Comparison of ENCODE assay signal across 16 cellular contexts in genomic region chr7:1717903-1718676, GRCh38. TPM values are rescaled to one million over a fixed set of nuclear protein-coding genes. Genes with fewer than 3 reads are reported as not detected.
DNase-seq lines count a peak whose midpoint lies in the region; ATAC-seq, FAIRE-seq and TF ChIP-seq lines count a peak whose summit lies in the region.
"Had no signal": no experiment of that assay in that cellular context is flagged by ENCODE, and none has a peak within 500 bp of the region (broad histone marks: within the 10 kb centered on the region; RNA-seq: fewer than 3 reads in every experiment).

No MANE protein-coding gene starts in this region.

- peaks cover 0 to 3% (median 0%) of the 10 kb centered on the region in 11 donors for H3K9me3 ChIP-seq in heart right ventricle
- H3K9me3 ChIP-seq in CD8-positive, alpha-beta T cell (ENCODE audit: low read length) = no peaks in the 10 kb centered on the region
- H3K9me3 ChIP-seq: BLaER1 had no signal

- no peaks in the 10 kb centered on the region for H3K36me3 ChIP-seq in heart right ventricle
- no peaks in the 10 kb centered on the region for H3K36me3 ChIP-seq in CD8-positive, alpha-beta T cell (ENCODE audit: insufficient read depth, low read length)

- peak overlapping the region in 3 of 5 experiments; percentile 31 to 89 (median 67) for H3K27ac Mint-ChIP-seq in brain
- no peak overlapping the region for H3K27ac Mint-ChIP-seq in stimulated activated naive B cell treated with anti-CD40 and anti-IgM and Interleukin-4, amounts not matched to agents 10 μg/mL and 1 μg/mL and 100 μg/mL, for 72 hours
- H3K27ac Mint-ChIP-seq in CD8-positive, alpha-beta T cell = no peak overlapping the region

- POLR2A ChIA-PET in CD8-positive, alpha-beta T cell (lab: Charles Lee) = no interaction called here

- no peaks in the 10 kb centered on the region for H3K27me3 ChIP-seq in heart right ventricle
- no peaks in the 10 kb centered on the region for H3K27me3 ChIP-seq in CD8-positive, alpha-beta T cell (ENCODE audit: insufficient read depth, low read length)
- H3K27me3 ChIP-seq: BLaER1 had no signal

- H3K27me3 Mint-ChIP-seq in brain = peaks cover 2% of the 10 kb centered on the region
- H3K27me3 Mint-ChIP-seq in stimulated activated naive B cell treated with anti-CD40 and anti-IgM and Interleukin-4, amounts not matched to agents 10 μg/mL and 1 μg/mL and 100 μg/mL, for 72 hours = peaks cover 16 to 26% of the 10 kb centered on the region in 2 donors
- H3K27me3 Mint-ChIP-seq in CD8-positive, alpha-beta T cell (ENCODE audit: low read depth) = peaks cover 8% of the 10 kb centered on the region

- CTCF ChIA-PET in CD8-positive, alpha-beta T cell (lab: Charles Lee) = no interaction called here

- peak; percentile 7 for DNase-seq in left cardiac atrium
- DNase-seq in heart right ventricle = no peak
- no peak for DNase-seq in HTR-8/SVneo (ENCODE audit: insufficient read length, low spot score)
- no peak for DNase-seq in urothelium cell line (ENCODE audit: low spot score)
- DNase-seq in stimulated activated naive B cell treated with anti-CD40 and anti-IgM and Interleukin-4, amounts not matched to agents 10 μg/mL and 1 μg/mL and 100 μg/mL, for 72 hours = no peak
- no peak for DNase-seq in CD8-positive, alpha-beta T cell
- DNase-seq: AML-193, DMS53, GF-D8, IMR-90 had no signal

- intact Hi-C loops in left cardiac atrium (cut with DNase I) (no loop called here), heart right ventricle (cut with DNase I) (no loop called here)
- intact Hi-C loops in CD8-positive, alpha-beta T cell (cut with DNase I, micrococcal nuclease) = no loop called here

- no peak overlapping the region for H3K4me3 ChIP-seq in heart right ventricle
- no peak overlapping the region for H3K4me3 ChIP-seq in CD8-positive, alpha-beta T cell (ENCODE audit: low read depth, low read length)
- H3K4me3 ChIP-seq: BLaER1 had no signal

- no peak for ATAC-seq in left cardiac atrium
- ATAC-seq in heart right ventricle = no peak
- ATAC-seq in stimulated activated naive B cell treated with anti-CD40 and anti-IgM and Interleukin-4, amounts not matched to agents 10 μg/mL and 1 μg/mL and 100 μg/mL, for 72 hours (replicated peaks) = no peak
- ATAC-seq in CD8-positive, alpha-beta T cell = no peak
- ATAC-seq: HCT116 had no signal

- peaks cover 5 to 54% (median 35%) of the 10 kb centered on the region in 9 donors for H3K4me1 ChIP-seq in heart right ventricle
- H3K4me1 ChIP-seq in CD8-positive, alpha-beta T cell (ENCODE audit: insufficient read depth, low read length) = no peaks in the 10 kb centered on the region

- H3K9me3 Mint-ChIP-seq in brain = peaks cover 0 to 2% (median 0%) of the 10 kb centered on the region in 5 experiments
- H3K9me3 Mint-ChIP-seq in stimulated activated naive B cell treated with anti-CD40 and anti-IgM and Interleukin-4, amounts not matched to agents 10 μg/mL and 1 μg/mL and 100 μg/mL, for 72 hours = no peaks in the 10 kb centered on the region
- no peaks in the 10 kb centered on the region for H3K9me3 Mint-ChIP-seq in CD8-positive, alpha-beta T cell

- peaks cover 33% of the 10 kb centered on the region for H3K36me3 Mint-ChIP-seq in brain
- no peaks in the 10 kb centered on the region for H3K36me3 Mint-ChIP-seq in stimulated activated naive B cell treated with anti-CD40 and anti-IgM and Interleukin-4, amounts not matched to agents 10 μg/mL and 1 μg/mL and 100 μg/mL, for 72 hours
- no peaks in the 10 kb centered on the region for H3K36me3 Mint-ChIP-seq in CD8-positive, alpha-beta T cell

- TF ChIP-seq CTCF in heart right ventricle (IDR thresholded peaks at IDR 0.05) (no peak), brain (conservative IDR thresholded peaks at IDR 0.05) (no peak)
- TF ChIP-seq CTCF in CD8-positive, alpha-beta T cell (IDR thresholded peaks at IDR 0.05) = no peak

- peaks cover 56% of the 10 kb centered on the region for H3K4me1 Mint-ChIP-seq in brain
- H3K4me1 Mint-ChIP-seq in stimulated activated naive B cell treated with anti-CD40 and anti-IgM and Interleukin-4, amounts not matched to agents 10 μg/mL and 1 μg/mL and 100 μg/mL, for 72 hours = peaks cover 0 to 2% of the 10 kb centered on the region in 2 donors
- H3K4me1 Mint-ChIP-seq in CD8-positive, alpha-beta T cell (ENCODE audit: low read depth) = no peaks in the 10 kb centered on the region

- WGBS in heart right ventricle, 2 donors = 95 to 96% methylated on average over 15 of the region's 15 CpGs

- FAIRE-seq in HTR-8/SVneo (lab: Jason Lieb, UNC) = peak; percentile 16
- FAIRE-seq in urothelium cell line (lab: Jason Lieb, UNC) = peak; percentile 72
- FAIRE-seq: GM19239, H54 had no signal

- no peak overlapping the region for H3K27ac ChIP-seq in heart right ventricle
- no peak overlapping the region for H3K27ac ChIP-seq in CD8-positive, alpha-beta T cell (ENCODE audit: low read depth, low read length)
- H3K27ac ChIP-seq: BLaER1, HL-60 had no signal

- no peak overlapping the region for H3K4me3 Mint-ChIP-seq in brain
- H3K4me3 Mint-ChIP-seq in stimulated activated naive B cell treated with anti-CD40 and anti-IgM and Interleukin-4, amounts not matched to agents 10 μg/mL and 1 μg/mL and 100 μg/mL, for 72 hours = no peak overlapping the region
- no peak overlapping the region for H3K4me3 Mint-ChIP-seq in CD8-positive, alpha-beta T cell

RNA-seq across cellular contexts. Expression of gene ELFN1, which starts 48.0 kb away (rescaled TPM):
- 1 to 10 TPM; 6.0 to 9.5 TPM for total RNA-seq in left cardiac atrium
- 1 to 10 TPM; 3.4 to 9.5 (median 6.4) TPM for total RNA-seq in heart right ventricle
- 1 to 10 TPM; 3.0 to 5.7 TPM for polyA plus RNA-seq in heart right ventricle
- 1.2 TPM for polyA plus RNA-seq in brain (ENCODE audit: insufficient read depth, low read depth, low replicate concordance)
- not detected for total RNA-seq in CD8-positive, alpha-beta T cell

Comparison
In these comparisons a context has a peak if more than half of its experiments do, and no peak if none do; other contexts are left out.
1. H3K27ac Mint-ChIP-seq: peak in brain (3 of 5); none in stimulated activated naive B cell treated with anti-CD40 and anti-IgM and Interleukin-4, amounts not matched to agents 10 μg/mL and 1 μg/mL and 100 μg/mL, for 72 hours (single experiment) and CD8-positive, alpha-beta T cell (single experiment).
2. RNA of gene ELFN1, which starts 48.0 kb away (total RNA-seq): 6.0 to 9.5 TPM in left cardiac atrium and 3.4 to 9.5 TPM in heart right ventricle; not detected in CD8-positive, alpha-beta T cell; every median in the first group is over 4 times any median in the second.